Comparison of ENCODE assay signal across 4 cellular contexts in genomic region chr2:176537932-176538331, GRCh38.
"Had no signal": no experiment of that assay in that cellular context is flagged by ENCODE, and none has a peak within 500 bp of the region (broad histone marks: within the 10 kb centered on the region; RNA-seq: fewer than 3 reads in every experiment).

No MANE protein-coding gene starts in this region.

- H3K4me2 ChIP-seq: GM23338 had no signal

- H3K4me3 ChIP-seq: GM23338 had no signal

- H3K4me3 Mint-ChIP-seq: GM23338, H9 had no signal

- DNase-seq: H9, HCEC 1CT, IMR-90 had no signal

- ATAC-seq: GM23338 had no signal

- H2AFZ ChIP-seq: GM23338 had no signal

- H3K9me3 Mint-ChIP-seq: GM23338, H9 had no signal

- H3K27ac Mint-ChIP-seq: GM23338, H9 had no signal
